Comparison of ENCODE assay signal across 26 cellular contexts in the genomic region with DNA sequence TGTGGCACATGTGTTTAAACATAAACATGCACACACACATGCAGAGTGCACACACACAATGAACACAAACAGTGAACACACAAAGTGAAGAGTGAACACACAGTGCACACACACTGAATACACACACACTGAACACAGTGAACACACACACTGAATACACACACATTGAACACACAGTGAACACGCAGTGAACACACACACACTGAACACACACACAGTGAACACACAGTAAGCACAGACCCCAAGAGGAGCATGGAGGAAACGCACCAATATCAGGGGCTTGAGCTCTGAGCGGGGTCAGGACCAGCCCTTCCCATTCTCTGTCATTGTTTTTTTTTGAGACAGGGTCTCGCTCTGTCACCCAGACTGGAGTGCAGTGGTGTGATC. TPM values are rescaled to one million over a fixed set of nuclear protein-coding genes. Genes with fewer than 3 reads are reported as not detected.
"Had no signal": no experiment of that assay in that cellular context is flagged by ENCODE, and none has a peak within 500 bp of the region (broad histone marks: within the 10 kb centered on the region; RNA-seq: fewer than 3 reads in every experiment).

No MANE protein-coding gene starts in this region.

- H3K4me3 Mint-ChIP-seq: activated CD8-positive, alpha-beta T cell treated with anti-CD3 and anti-CD28 coated beads, Interleukin-2, amount 10 ng/mL, durations not matched to agents 7 days and 5 days; activated naive CD4-positive, alpha-beta T cell treated with anti-CD3 and anti-CD28 coated beads, Interleukin-2, amount 50 U/mL, for 24 hours had no signal

- H3K27ac ChIP-seq: breast epithelium, WERI-Rb-1 had no signal

- H3K4me3 ChIP-seq: breast epithelium had no signal

- DNase-seq: activated CD4-positive, alpha-beta T cell treated with anti-CD3 and anti-CD28 coated beads for 48 hours; activated CD4-positive, alpha-beta T cell treated with anti-CD3 and anti-CD28 coated beads, Interleukin-2, amount 50 U/mL, for 4 hours; activated CD4-positive, CD25-positive, alpha-beta regulatory T cell treated with anti-CD3 and anti-CD28 coated beads, Interleukin-2, amount 50 U/mL, for 72 hours; activated CD8-positive, alpha-beta memory T cell treated with anti-CD3 and anti-CD28 coated beads, Interleukin-2, amount 50 U/mL, for 48 hours; activated CD8-positive, alpha-beta T cell treated with anti-CD3 and anti-CD28 coated beads, Interleukin-2, amount 10 ng/mL, durations not matched to agents 7 days and 5 days; activated naive CD4-positive, alpha-beta T cell; activated T-cell treated with anti-CD3 and anti-CD28 coated beads, Interleukin-2, amount 50 U/mL, for 1 hour; caudate nucleus; NCI-H1092; NCI-H1417; NCI-H2029; NCI-H2107; NCI-H345; NCI-H510A; NCI-H526 treated with DMSO at 0.1 percent for 48 hours; NCI-H82; SIG-M5; T-helper 2 cell; T1000; WERI-Rb-1 had no signal

- ATAC-seq: activated CD8-positive, alpha-beta T cell treated with anti-CD3 and anti-CD28 coated beads, Interleukin-2, amount 10 ng/mL, durations not matched to agents 7 days and 5 days had no signal

- H3K27me3 ChIP-seq: breast epithelium had no signal

- H3K9me3 ChIP-seq: breast epithelium had no signal

- H3K4me1 ChIP-seq: breast epithelium had no signal

- H3K27me3 Mint-ChIP-seq: activated naive CD4-positive, alpha-beta T cell treated with anti-CD3 and anti-CD28 coated beads, Interleukin-2, amount 50 U/mL, for 24 hours had no signal

- H3K27ac Mint-ChIP-seq: activated CD8-positive, alpha-beta T cell treated with anti-CD3 and anti-CD28 coated beads, Interleukin-2, amount 10 ng/mL, durations not matched to agents 7 days and 5 days; activated naive CD4-positive, alpha-beta T cell treated with anti-CD3 and anti-CD28 coated beads, Interleukin-2, amount 50 U/mL, for 24 hours had no signal

- H3K36me3 ChIP-seq: breast epithelium had no signal

- H3K9me3 Mint-ChIP-seq: activated naive CD4-positive, alpha-beta T cell treated with anti-CD3 and anti-CD28 coated beads, Interleukin-2, amount 50 U/mL, for 24 hours had no signal

RNA-seq across cellular contexts. Expression of gene SRMS, which starts 43.6 kb away (rescaled TPM):
- total RNA-seq: activated CD8-positive, alpha-beta T cell treated with anti-CD3 and anti-CD28 coated beads, Interleukin-2, amount 10 ng/mL, durations not matched to agents 7 days and 5 days; aorta; cerebellum; LHCN-M2; RPMI7951 had no signal
- polyA plus RNA-seq: aorta had no signal

RNA-seq across cellular contexts. Expression of gene PTK6, which starts 54.0 kb away (rescaled TPM):
- total RNA-seq: cerebellum had no signal
